8 cellular contexts compared by ENCODE assay signal in the genomic region with DNA sequence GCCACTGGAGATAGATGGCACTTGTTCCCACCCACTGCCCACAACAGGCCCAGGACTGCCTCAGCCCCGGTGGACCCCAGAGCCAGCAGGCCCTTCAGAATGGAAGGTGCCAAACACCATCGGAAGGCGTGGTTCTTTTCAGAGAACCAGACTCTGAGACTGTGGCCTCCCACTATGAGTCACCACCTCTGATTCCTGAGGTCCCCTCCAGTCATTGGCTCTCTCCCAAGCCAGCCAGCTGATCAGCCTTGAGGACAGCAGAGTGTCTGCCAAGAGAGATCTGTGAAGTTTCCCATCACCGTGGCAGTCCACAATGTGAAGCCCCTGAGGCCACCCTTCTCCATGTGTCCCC. TPM values are rescaled to one million over a fixed set of nuclear protein-coding genes. Genes with fewer than 3 reads are reported as not detected.
A peak's percentile ranks its signal among the peaks of the same experiment; 100 is the strongest.
DNase-seq lines count a peak whose midpoint lies in the region; ATAC-seq and TF ChIP-seq lines count a peak whose summit lies in the region.

No MANE protein-coding gene starts in this region.

- no peak for TF ChIP-seq CTCF in neural crest cell (conservative IDR thresholded peaks at IDR 0.05)

- no peak overlapping the region for H3K4me3 Mint-ChIP-seq in neural crest cell

- H3K9me3 Mint-ChIP-seq in neural crest cell = peaks cover 3% of the 10 kb centered on the region

- no peaks in the 10 kb centered on the region for H3K27me3 Mint-ChIP-seq in neural crest cell (ENCODE audit: low read depth)

- peak; percentile 78 for ATAC-seq in GM21528 (IDR thresholded peaks at IDR 0.05; ENCODE audit: low FRiP score, unreplicated experiment)
- peak; percentile 82 for ATAC-seq in HG03571 (IDR thresholded peaks at IDR 0.05; ENCODE audit: unreplicated experiment)

- peaks cover 5% of the 10 kb centered on the region for H3K36me3 Mint-ChIP-seq in neural crest cell (ENCODE audit: low read depth)

- H3K4me1 Mint-ChIP-seq in neural crest cell = no peaks in the 10 kb centered on the region

- H3K27ac Mint-ChIP-seq in neural crest cell (ENCODE audit: unreplicated experiment) = peak overlapping the region; percentile 75

- no peak for TF ChIP-seq POLR2A in erythroblast (IDR thresholded peaks at IDR 0.05; ENCODE audit: low read length)

- DNase-seq in GM03348 (ENCODE audit: low spot score) (peak; percentile 92), T-helper 22 cell (ENCODE audit: low read depth) (peak; percentile 23), erythroblast (lab: John Stamatoyannopoulos, UW) (peak; percentile 86 to 93), neural crest cell (ENCODE audit: low read depth, low spot score) (no peak), NCI-H2107 (lab: John Stamatoyannopoulos, UW) (no peak), NCI-H128 (lab: John Stamatoyannopoulos, UW; ENCODE audit: unreplicated experiment) (no peak)

RNA-seq across cellular contexts. Expression of a gene that starts 10.4 kb away (rescaled TPM):
- total RNA-seq in neural crest cell = 31.5 and 35.1 TPM in 2 replicates

RNA-seq across cellular contexts. Expression of a gene that starts 20.0 kb away (rescaled TPM):
- total RNA-seq in neural crest cell = not detected in 2 replicates

Comparison
In these comparisons a context has a peak if more than half of its experiments do, and no peak if none do; other contexts are left out.
1. DNase-seq: peak in GM03348 (single experiment), T-helper 22 cell (single experiment) and erythroblast (2 of 2); none in neural crest cell (single experiment), NCI-H2107 (single experiment) and NCI-H128 (single experiment).